Comparison of ENCODE assay signal across 8 cellular contexts in the genomic region with DNA sequence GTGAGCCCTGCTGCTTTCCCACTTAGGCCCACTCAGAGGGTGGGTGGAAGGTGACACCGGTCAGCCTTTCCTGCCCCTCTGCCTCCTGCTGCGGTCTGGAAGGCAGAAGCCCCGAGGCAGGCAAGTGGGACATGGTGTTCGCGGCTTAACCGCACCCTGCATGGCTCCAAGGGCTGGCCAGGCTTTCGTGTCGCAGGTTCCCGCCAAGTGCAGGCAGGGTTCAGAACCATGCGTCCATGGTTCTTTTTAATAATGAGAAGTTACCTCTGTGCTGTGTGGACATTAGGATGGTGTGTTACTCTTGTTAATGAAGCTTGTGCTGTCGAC. TPM values are rescaled to one million over a fixed set of nuclear protein-coding genes. Genes with fewer than 3 reads are reported as not detected.
DNase-seq lines count a peak whose midpoint lies in the region; ATAC-seq and TF ChIP-seq lines count a peak whose summit lies in the region.

No MANE protein-coding gene starts in this region.

- intact Hi-C loops in esophagus muscularis mucosa (cut with DNase I) (loop anchor here (10.0 kb wide), 1 partner anchor 985 kb away; a partner anchor contains a TSS), psoas muscle (cut with DNase I) (loop anchor here in 1 of 2 donors (10.0 kb wide), 1 partner anchor 385 kb away; no protein-coding TSS in a partner anchor)

- H3K4me3 ChIP-seq in OCI-LY3 (ENCODE audit: low read length) (peak overlapping the region; percentile 87), esophagus muscularis mucosa (peak overlapping the region; percentile 71 to 95 (median 80)), psoas muscle (peak overlapping the region; percentile 88)

- H4K20me1 ChIP-seq in OCI-LY3 (ENCODE audit: insufficient read depth, low read length), result 0 out of 2 replicates have a peak, but pooled peaks cover 6% of the 10 kb centered on the region

- TF ChIP-seq CTCF in OCI-LY3 (IDR thresholded peaks at IDR 0.05; ENCODE audit: low read depth, low read length) (no peak), esophagus muscularis mucosa (IDR thresholded peaks at IDR 0.05) (no peak), psoas muscle (IDR thresholded peaks at IDR 0.05) (no peak)

- peak overlapping the region; percentile 85 for H3K4me3 Mint-ChIP-seq in activated CD4-positive, alpha-beta T cell treated with anti-CD3 and anti-CD28 coated beads, Interleukin-2, amount 10 ng/mL, durations not matched to agents 7 days and 5 days

- 5% methylated on average over 9 of the region's 11 CpGs for WGBS in esophagus muscularis mucosa
- 5 to 8% (median 7%) methylated on average over 11 of the region's 11 CpGs for WGBS in psoas muscle, 3 donors

- peak overlapping the region; percentile 65 for H3K9ac ChIP-seq in OCI-LY3 (ENCODE audit: low read length)

- H3K79me2 ChIP-seq in OCI-LY3 (ENCODE audit: low read length), result peaks cover 3% of the 10 kb centered on the region; the same call in 1 of the 2 replicates

- no peak overlapping the region for H3K27ac ChIP-seq in OCI-LY3 (ENCODE audit: low read length)
- peak overlapping the region; percentile 86 to 94 (median 90) for H3K27ac ChIP-seq in esophagus muscularis mucosa (replicated peaks in 1 of 4)
- H3K27ac ChIP-seq in psoas muscle, result peak overlapping the region; percentile 50

- peaks cover 43% of the 10 kb centered on the region for H3K4me1 Mint-ChIP-seq in activated CD4-positive, alpha-beta T cell treated with anti-CD3 and anti-CD28 coated beads, Interleukin-2, amount 10 ng/mL, durations not matched to agents 7 days and 5 days

- CTCF ChIA-PET in activated CD4-positive, alpha-beta T cell treated with anti-CD3 and anti-CD28 coated beads, Interleukin-2, amount 10 ng/mL, durations not matched to agents 7 days and 5 days (lab: Charles Lee), result no interaction called here

- H3K9me3 Mint-ChIP-seq in activated CD4-positive, alpha-beta T cell treated with anti-CD3 and anti-CD28 coated beads, Interleukin-2, amount 10 ng/mL, durations not matched to agents 7 days and 5 days, result no peaks in the 10 kb centered on the region

- no peak for TF ChIP-seq POLR2A in esophagus muscularis mucosa (IDR thresholded peaks at IDR 0.05; ENCODE audit: low read depth)

- H3K36me3 ChIP-seq in OCI-LY3 (replicated peaks; ENCODE audit: low read depth, low read length), result no peaks in the 10 kb centered on the region
- H3K36me3 ChIP-seq in esophagus muscularis mucosa, result no peaks in the 10 kb centered on the region
- no peaks in the 10 kb centered on the region for H3K36me3 ChIP-seq in psoas muscle (ENCODE audit: insufficient read depth in 1 of 2, low read depth in 1 of 2)

- no peaks in the 10 kb centered on the region for H3K9me3 ChIP-seq in OCI-LY3 (ENCODE audit: insufficient read depth, low read length)
- H3K9me3 ChIP-seq in esophagus muscularis mucosa, result no peaks in the 10 kb centered on the region
- no peaks in the 10 kb centered on the region for H3K9me3 ChIP-seq in psoas muscle

- TF ChIP-seq EP300 in esophagus muscularis mucosa (IDR thresholded peaks at IDR 0.05), result no peak

- H3K4me2 ChIP-seq in OCI-LY3 (ENCODE audit: low read length), result peak overlapping the region; percentile 98

- ATAC-seq in psoas muscle, result peak in 3 of 4 donors; percentile 34 to 54 (median 47)
- no peak for ATAC-seq in HG03521 (IDR thresholded peaks at IDR 0.05; ENCODE audit: unreplicated experiment)

- H3K27ac Mint-ChIP-seq in activated CD4-positive, alpha-beta T cell treated with anti-CD3 and anti-CD28 coated beads, Interleukin-2, amount 10 ng/mL, durations not matched to agents 7 days and 5 days, result peak overlapping the region; percentile 36

- H3K27me3 ChIP-seq in OCI-LY3 (ENCODE audit: low read depth, low read length), result peaks cover 10% of the 10 kb centered on the region
- H3K27me3 ChIP-seq in esophagus muscularis mucosa, result no peaks in the 10 kb centered on the region
- H3K27me3 ChIP-seq in psoas muscle (ENCODE audit: insufficient read depth in 3 of 3, low read length in 2 of 3), result no peaks in the 10 kb centered on the region

- no peak for DNase-seq in activated CD4-positive, alpha-beta T cell treated with anti-CD3 and anti-CD28 coated beads, Interleukin-2, amount 10 ng/mL, durations not matched to agents 7 days and 5 days
- DNase-seq in activated CD4-positive, alpha-beta T cell treated with anti-CD3 and anti-CD28 coated beads for 48 hours, result no peak
- DNase-seq in esophagus muscularis mucosa (ENCODE audit: extremely low spot score) (no peak), psoas muscle (no peak), NCI-H526 (lab: John Stamatoyannopoulos, UW) (no peak), inferior parietal cortex (ENCODE audit: extremely low spot score) (no peak)

- H3K36me3 Mint-ChIP-seq in activated CD4-positive, alpha-beta T cell treated with anti-CD3 and anti-CD28 coated beads, Interleukin-2, amount 10 ng/mL, durations not matched to agents 7 days and 5 days (ENCODE audit: low read depth), result peaks cover 16% of the 10 kb centered on the region

- H3K4me1 ChIP-seq in OCI-LY3 (ENCODE audit: low read length), result peaks cover 13% of the 10 kb centered on the region; the same call in 1 of the 2 replicates
- peaks cover 17 to 24% (median 23%) of the 10 kb centered on the region in 4 donors for H3K4me1 ChIP-seq in esophagus muscularis mucosa
- peaks cover 11% of the 10 kb centered on the region for H3K4me1 ChIP-seq in psoas muscle

- H2AFZ ChIP-seq in OCI-LY3 (ENCODE audit: low read depth, low read length), result peak overlapping the region; percentile 72

- POLR2A ChIA-PET in activated CD4-positive, alpha-beta T cell treated with anti-CD3 and anti-CD28 coated beads, Interleukin-2, amount 10 ng/mL, durations not matched to agents 7 days and 5 days (lab: Charles Lee), result no interaction called here

- H3K27me3 Mint-ChIP-seq in activated CD4-positive, alpha-beta T cell treated with anti-CD3 and anti-CD28 coated beads, Interleukin-2, amount 10 ng/mL, durations not matched to agents 7 days and 5 days, result peaks cover 2% of the 10 kb centered on the region

RNA-seq across cellular contexts. Expression of a gene that starts 1.0 kb away (rescaled TPM):
- 10 to 100 TPM; 17.3 to 18.2 TPM for total RNA-seq in activated CD4-positive, alpha-beta T cell treated with anti-CD3 and anti-CD28 coated beads, Interleukin-2, amount 10 ng/mL, durations not matched to agents 7 days and 5 days
- 10 to 100 TPM; 15.0 to 20.8 (median 17.1) TPM for total RNA-seq in esophagus muscularis mucosa
- total RNA-seq in psoas muscle, result 1 to 10 TPM; 2.1 to 4.6 (median 3.9) TPM
- under 1 TPM; 0.42 to 0.63 (median 0.51) TPM for polyA plus RNA-seq in psoas muscle
